Comparison of ENCODE assay signal across 22 cellular contexts in the genomic region with DNA sequence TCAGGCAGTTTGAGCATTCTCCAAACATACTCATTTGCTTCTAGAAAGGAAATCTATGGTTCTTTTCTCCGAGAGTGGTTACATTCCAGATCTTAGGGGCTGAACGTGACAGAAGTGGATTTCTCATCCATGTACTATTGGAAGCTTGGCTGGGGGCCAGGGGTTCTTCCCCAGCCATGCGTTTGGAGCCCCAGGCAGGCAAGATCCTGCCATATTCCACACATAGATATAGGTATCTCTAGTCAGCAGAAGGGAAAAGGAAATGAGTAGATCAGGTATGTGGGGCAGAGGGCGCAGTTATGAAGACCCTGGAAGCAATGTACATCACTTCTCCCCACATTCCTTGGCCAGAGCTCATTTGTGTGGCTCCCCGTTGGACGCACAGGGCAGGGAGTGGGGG.
DNase-seq lines count a peak whose midpoint lies in the region; ATAC-seq lines count a peak whose summit lies in the region.
"Had no signal": no experiment of that assay in that cellular context is flagged by ENCODE, and none has a peak within 500 bp of the region (broad histone marks: within the 10 kb centered on the region; RNA-seq: fewer than 3 reads in every experiment).

No MANE protein-coding gene starts in this region.

- no peak for ATAC-seq in activated CD4-positive, alpha-beta T cell treated with anti-CD3 and anti-CD28 coated beads for 36 hours
- no peak for ATAC-seq in stimulated activated effector memory CD8-positive, alpha-beta T cell treated with anti-CD3 and anti-CD28 coated beads, Interleukin-12 subunit alpha, Interleukin-12 subunit beta, amount 100 ng/mL, for 72 hours
- ATAC-seq in GM21447 (IDR thresholded peaks at IDR 0.05; ENCODE audit: unreplicated experiment), result no peak
- ATAC-seq: activated CD8-positive, alpha-beta memory T cell treated with anti-CD3 and anti-CD28 coated beads, Interleukin-2, amount 10 ng/mL, durations not matched to agents 7 days and 5 days; left cardiac atrium; right cardiac atrium; stimulated activated naive CD8-positive, alpha-beta T cell treated with anti-CD3 and anti-CD28 coated beads, Interleukin-15, Interleukin-2, amounts not matched to agents 100 U/mL and 50 U/mL, for 24 hours had no signal

- H3K4me1 ChIP-seq in esophagus (ENCODE audit: control insufficient read depth in 2 of 2, insufficient read depth in 2 of 2, low read length in 1 of 2), result peaks cover 6 to 19% of the 10 kb centered on the region in 2 donors

- H3K27me3 Mint-ChIP-seq in activated CD4-positive, alpha-beta T cell treated with anti-CD3 and anti-CD28 coated beads for 36 hours, result no peaks in the 10 kb centered on the region
- no peaks in the 10 kb centered on the region for H3K27me3 Mint-ChIP-seq in activated CD4-positive, alpha-beta memory T cell treated with anti-CD3 and anti-CD28 coated beads for 36 hours
- no peaks in the 10 kb centered on the region for H3K27me3 Mint-ChIP-seq in activated T-cell treated with anti-CD3 and anti-CD28 coated beads, Interleukin-2, amount 50 U/mL, for 24 hours
- H3K27me3 Mint-ChIP-seq: activated B cell treated with CpG ODN at 0.5 μM for 24 hours; activated CD8-positive, alpha-beta memory T cell treated with anti-CD3 and anti-CD28 coated beads, Interleukin-2, amount 10 ng/mL, durations not matched to agents 7 days and 5 days; CD4-positive, CD25-positive, alpha-beta regulatory T cell had no signal

- intact Hi-C loops in activated CD4-positive, alpha-beta T cell treated with anti-CD3 and anti-CD28 coated beads for 36 hours (cut with DNase I, micrococcal nuclease), result loop anchor here in 1 of 2 experiments (10.0 kb wide), 1 partner anchor 403 kb away; the partner anchor contains the start of gene OPTN
- intact Hi-C loops in activated CD4-positive, alpha-beta memory T cell treated with anti-CD3 and anti-CD28 coated beads for 36 hours (cut with micrococcal nuclease), result no loop called here

- CTCF ChIA-PET in activated CD4-positive, alpha-beta T cell treated with anti-CD3 and anti-CD28 coated beads for 36 hours (lab: Charles Lee), result interaction anchor here (1.0 to 1.7 kb wide), 2 partner anchors 10 to 38 kb away, joined by 4 to 9 read pairs; no protein-coding TSS in a partner anchor
- CTCF ChIA-PET in activated CD4-positive, alpha-beta memory T cell treated with anti-CD3 and anti-CD28 coated beads for 36 hours (lab: Charles Lee), result interaction anchor here (1.7 kb wide), 1 partner anchor 10 kb away, joined by 10 read pairs; no protein-coding TSS in a partner anchor

- no peak overlapping the region for H3K4me3 Mint-ChIP-seq in activated CD4-positive, alpha-beta T cell treated with anti-CD3 and anti-CD28 coated beads for 36 hours
- H3K4me3 Mint-ChIP-seq in activated CD4-positive, alpha-beta memory T cell treated with anti-CD3 and anti-CD28 coated beads for 36 hours, result no peak overlapping the region
- no peak overlapping the region for H3K4me3 Mint-ChIP-seq in stimulated activated effector memory CD8-positive, alpha-beta T cell treated with anti-CD3 and anti-CD28 coated beads, Interleukin-12 subunit alpha, Interleukin-12 subunit beta, amount 100 ng/mL, for 72 hours
- H3K4me3 Mint-ChIP-seq in activated T-cell treated with anti-CD3 and anti-CD28 coated beads, Interleukin-2, amount 50 U/mL, for 24 hours, result no peak overlapping the region
- H3K4me3 Mint-ChIP-seq: activated B cell treated with CpG ODN at 0.5 μM for 24 hours; activated CD8-positive, alpha-beta memory T cell treated with anti-CD3 and anti-CD28 coated beads, Interleukin-2, amount 10 ng/mL, durations not matched to agents 7 days and 5 days; CD4-positive, CD25-positive, alpha-beta regulatory T cell; T-helper 2 cell treated with Interferon-gamma antibody and Interleukin-4, amounts not matched to agents 5 μg/mL and 100 μg/mL, for 36 hours had no signal

- peaks cover 59% of the 10 kb centered on the region for H3K4me1 Mint-ChIP-seq in activated CD4-positive, alpha-beta T cell treated with anti-CD3 and anti-CD28 coated beads for 36 hours
- peaks cover 67% of the 10 kb centered on the region for H3K4me1 Mint-ChIP-seq in activated CD4-positive, alpha-beta memory T cell treated with anti-CD3 and anti-CD28 coated beads for 36 hours (ENCODE audit: low read depth)
- H3K4me1 Mint-ChIP-seq in stimulated activated effector memory CD8-positive, alpha-beta T cell treated with anti-CD3 and anti-CD28 coated beads, Interleukin-12 subunit alpha, Interleukin-12 subunit beta, amount 100 ng/mL, for 72 hours, result peaks cover 86% of the 10 kb centered on the region
- peaks cover 54% of the 10 kb centered on the region for H3K4me1 Mint-ChIP-seq in activated T-cell treated with anti-CD3 and anti-CD28 coated beads, Interleukin-2, amount 50 U/mL, for 24 hours (ENCODE audit: low read depth)

- DNase-seq in activated CD4-positive, alpha-beta T cell treated with anti-CD3 and anti-CD28 coated beads for 36 hours, result no peak
- no peak for DNase-seq in activated CD4-positive, alpha-beta T cell treated with anti-CD3 and anti-CD28 coated beads for 1 hour
- no peak for DNase-seq in activated CD4-positive, alpha-beta memory T cell treated with anti-CD3 and anti-CD28 coated beads for 36 hours
- no peak for DNase-seq in stimulated activated effector memory CD8-positive, alpha-beta T cell treated with anti-CD3 and anti-CD28 coated beads, Interleukin-12 subunit alpha, Interleukin-12 subunit beta, amount 100 ng/mL, for 72 hours (ENCODE audit: low spot score in 2 of 2)
- no peak for DNase-seq in NCI-H1436 treated with DMSO at 0.1 percent for 48 hours (lab: John Stamatoyannopoulos, UW)
- no peak for DNase-seq in activated T-cell treated with anti-CD3 and anti-CD28 coated beads, Interleukin-2, amount 50 U/mL, for 24 hours
- DNase-seq: activated B cell treated with CpG ODN at 0.5 μM for 24 hours; activated CD8-positive, alpha-beta memory T cell treated with anti-CD3 and anti-CD28 coated beads, Interleukin-2, amount 10 ng/mL, durations not matched to agents 7 days and 5 days; activated gamma-delta T cell treated with Interleukin-2 at 50 U/mL for 16 hours; amniotic stem cell; CD4-positive, CD25-positive, alpha-beta regulatory T cell; left cardiac atrium; MG63; NCI-H146; right cardiac atrium; SHP77; stimulated activated naive CD8-positive, alpha-beta T cell treated with anti-CD3 and anti-CD28 coated beads, Interleukin-15, Interleukin-2, amounts not matched to agents 100 U/mL and 50 U/mL, for 24 hours; upper lobe of right lung had no signal

- peaks cover 5% of the 10 kb centered on the region for H3K36me3 Mint-ChIP-seq in activated CD4-positive, alpha-beta T cell treated with anti-CD3 and anti-CD28 coated beads for 36 hours (ENCODE audit: low read depth)
- peaks cover 5% of the 10 kb centered on the region for H3K36me3 Mint-ChIP-seq in activated CD4-positive, alpha-beta memory T cell treated with anti-CD3 and anti-CD28 coated beads for 36 hours
- H3K36me3 Mint-ChIP-seq in stimulated activated effector memory CD8-positive, alpha-beta T cell treated with anti-CD3 and anti-CD28 coated beads, Interleukin-12 subunit alpha, Interleukin-12 subunit beta, amount 100 ng/mL, for 72 hours, result peaks cover 28% of the 10 kb centered on the region
- H3K36me3 Mint-ChIP-seq in activated T-cell treated with anti-CD3 and anti-CD28 coated beads, Interleukin-2, amount 50 U/mL, for 24 hours (ENCODE audit: low read depth), result no peaks in the 10 kb centered on the region

- H3K9me3 ChIP-seq in esophagus (ENCODE audit: control insufficient read depth in 2 of 2, insufficient read depth in 1 of 2, low read depth in 1 of 2, low read length in 1 of 2), result no peaks in the 10 kb centered on the region
- H3K9me3 ChIP-seq: neutrophil, upper lobe of right lung had no signal

- POLR2A ChIA-PET in activated CD4-positive, alpha-beta T cell treated with anti-CD3 and anti-CD28 coated beads for 36 hours (lab: Charles Lee), result no interaction called here
- POLR2A ChIA-PET in activated CD4-positive, alpha-beta memory T cell treated with anti-CD3 and anti-CD28 coated beads for 36 hours (lab: Charles Lee), result no interaction called here

- no peaks in the 10 kb centered on the region for H3K27me3 ChIP-seq in esophagus (ENCODE audit: control insufficient read depth in 1 of 2, insufficient read depth in 2 of 2, low read length in 2 of 2)
- H3K27me3 ChIP-seq: MG63, neutrophil, upper lobe of right lung had no signal

- H3K9me3 Mint-ChIP-seq in activated CD4-positive, alpha-beta T cell treated with anti-CD3 and anti-CD28 coated beads for 36 hours (ENCODE audit: low read depth), result no peaks in the 10 kb centered on the region
- H3K9me3 Mint-ChIP-seq in activated CD4-positive, alpha-beta memory T cell treated with anti-CD3 and anti-CD28 coated beads for 36 hours, result peaks cover 4% of the 10 kb centered on the region
- H3K9me3 Mint-ChIP-seq in stimulated activated effector memory CD8-positive, alpha-beta T cell treated with anti-CD3 and anti-CD28 coated beads, Interleukin-12 subunit alpha, Interleukin-12 subunit beta, amount 100 ng/mL, for 72 hours, result peaks cover 2% of the 10 kb centered on the region
- H3K9me3 Mint-ChIP-seq in activated T-cell treated with anti-CD3 and anti-CD28 coated beads, Interleukin-2, amount 50 U/mL, for 24 hours, result no peaks in the 10 kb centered on the region
- H3K9me3 Mint-ChIP-seq: CD4-positive, CD25-positive, alpha-beta regulatory T cell had no signal

- no peak overlapping the region for H3K4me3 ChIP-seq in esophagus (ENCODE audit: low read depth in 1 of 2, low read length in 2 of 2)
- H3K4me3 ChIP-seq: MG63, upper lobe of right lung had no signal

- peak overlapping the region; percentile 44 for H3K27ac Mint-ChIP-seq in activated CD4-positive, alpha-beta T cell treated with anti-CD3 and anti-CD28 coated beads for 36 hours
- peak overlapping the region; percentile 48 for H3K27ac Mint-ChIP-seq in activated CD4-positive, alpha-beta memory T cell treated with anti-CD3 and anti-CD28 coated beads for 36 hours
- peak overlapping the region; percentile 96 for H3K27ac Mint-ChIP-seq in stimulated activated effector memory CD8-positive, alpha-beta T cell treated with anti-CD3 and anti-CD28 coated beads, Interleukin-12 subunit alpha, Interleukin-12 subunit beta, amount 100 ng/mL, for 72 hours
- no peak overlapping the region for H3K27ac Mint-ChIP-seq in activated T-cell treated with anti-CD3 and anti-CD28 coated beads, Interleukin-2, amount 50 U/mL, for 24 hours
- H3K27ac Mint-ChIP-seq: activated B cell treated with CpG ODN at 0.5 μM for 24 hours; activated CD8-positive, alpha-beta memory T cell treated with anti-CD3 and anti-CD28 coated beads, Interleukin-2, amount 10 ng/mL, durations not matched to agents 7 days and 5 days; CD4-positive, CD25-positive, alpha-beta regulatory T cell; T-helper 2 cell treated with Interferon-gamma antibody and Interleukin-4, amounts not matched to agents 5 μg/mL and 100 μg/mL, for 36 hours had no signal

- 49 to 53% methylated on average over 6 of the region's 6 CpGs for WGBS in esophagus, 2 donors

- H3K36me3 ChIP-seq in esophagus (ENCODE audit: control insufficient read depth in 2 of 2, insufficient read depth in 2 of 2, low read length in 1 of 2), result no peaks in the 10 kb centered on the region
- H3K36me3 ChIP-seq: MG63, neutrophil, upper lobe of right lung had no signal

- H3K27ac ChIP-seq in esophagus (ENCODE audit: low read depth in 2 of 2, low read length in 1 of 2), result peak overlapping the region; percentile 73 to 88
- H3K27ac ChIP-seq: neutrophil, upper lobe of right lung had no signal
